Comparison of ENCODE assay signal across 17 cellular contexts in genomic region chr1:8754993-8755392, GRCh38.
DNase-seq lines count a peak whose midpoint lies in the region; ATAC-seq and TF ChIP-seq lines count a peak whose summit lies in the region.
"Had no signal": no experiment of that assay in that cellular context is flagged by ENCODE, and none has a peak within 500 bp of the region (broad histone marks: within the 10 kb centered on the region; RNA-seq: fewer than 3 reads in every experiment).

No MANE protein-coding gene starts in this region.

- no peak overlapping the region for H3K4me3 ChIP-seq in BLaER1 treated with 17β-estradiol and CSF1 and Interleukin-3, amounts not matched to agents 10 nM and 100 nM
- no peak overlapping the region for H3K4me3 ChIP-seq in Peyer's patch
- H3K4me3 ChIP-seq: right atrium auricular region had no signal

- DNase-seq in M059J (ENCODE audit: low read depth) (peak; percentile 26), RPMI7951 (ENCODE audit: low read depth) (peak; percentile 44), left lobe of liver (ENCODE audit: low spot score) (no peak), Peyer's patch (no peak), GDM1 (lab: John Stamatoyannopoulos, UW) (no peak), NCI-H2081 treated with DMSO at 0.1 percent for 48 hours (lab: John Stamatoyannopoulos, UW) (no peak)
- DNase-seq: ACHN; activated CD4-positive, CD25-positive, alpha-beta regulatory T cell treated with anti-CD3 and anti-CD28 coated beads, Interleukin-2, amount 50 U/mL, for 72 hours; activated naive CD4-positive, alpha-beta T cell; CD8-positive, alpha-beta T cell; cortex of kidney; mammary epithelial cell; NCI-H146; NK-92 treated with Interleukin-12 subunit alpha and Interleukin-12 subunit beta, amount 100 ng/mL, for 24 hours had no signal

- no peak for TF ChIP-seq POLR2A in Peyer's patch (IDR thresholded peaks at IDR 0.05)

- TF ChIP-seq CTCF in Peyer's patch (IDR thresholded peaks at IDR 0.05): no peak

- peaks cover 0 to 38% (median 19%) of the 10 kb centered on the region in 11 experiments; a peak in 9 of 22 replicates for H4K20me1 ChIP-seq in BLaER1 treated with 17β-estradiol and CSF1 and Interleukin-3, amounts not matched to agents 10 nM and 100 nM

- peaks cover 8 to 36% (median 18%) of the 10 kb centered on the region in 10 experiments; a peak in 19 of 20 replicates for H3K4me1 ChIP-seq in BLaER1 treated with 17β-estradiol and CSF1 and Interleukin-3, amounts not matched to agents 10 nM and 100 nM
- H3K4me1 ChIP-seq in Peyer's patch: peaks cover 0 to 13% (median 0%) of the 10 kb centered on the region in 4 donors

- no peak overlapping the region for H3K9ac ChIP-seq in BLaER1 treated with 17β-estradiol and CSF1 and Interleukin-3, amounts not matched to agents 10 nM and 100 nM

- H3K27me3 ChIP-seq in BLaER1 treated with 17β-estradiol and CSF1 and Interleukin-3, amounts not matched to agents 10 nM and 100 nM: no peaks in the 10 kb centered on the region
- H3K27me3 ChIP-seq in Peyer's patch: no peaks in the 10 kb centered on the region
- H3K27me3 ChIP-seq: right atrium auricular region had no signal

- H3K27ac ChIP-seq in BLaER1 treated with 17β-estradiol and CSF1 and Interleukin-3, amounts not matched to agents 10 nM and 100 nM: no peak overlapping the region
- no peak overlapping the region for H3K27ac ChIP-seq in Peyer's patch
- H3K27ac ChIP-seq: right atrium auricular region had no signal

- peaks cover 0 to 23% (median 13%) of the 10 kb centered on the region in 11 experiments; a peak in 14 of 22 replicates for H3K36me3 ChIP-seq in BLaER1 treated with 17β-estradiol and CSF1 and Interleukin-3, amounts not matched to agents 10 nM and 100 nM
- H3K36me3 ChIP-seq in Peyer's patch: no peaks in the 10 kb centered on the region
- H3K36me3 ChIP-seq: right atrium auricular region had no signal

- peak overlapping the region in 10 of 11 experiments; percentile 2 to 40 (median 22); a peak in 11 of 22 replicates for H3K4me2 ChIP-seq in BLaER1 treated with 17β-estradiol and CSF1 and Interleukin-3, amounts not matched to agents 10 nM and 100 nM

- H3K9me3 ChIP-seq in BLaER1 treated with 17β-estradiol and CSF1 and Interleukin-3, amounts not matched to agents 10 nM and 100 nM (replicated peaks in 1 of 11): peaks cover 0 to 10% (median 5%) of the 10 kb centered on the region in 11 experiments; a peak in 8 of 22 replicates
- no peaks in the 10 kb centered on the region for H3K9me3 ChIP-seq in Peyer's patch
- H3K9me3 ChIP-seq: right atrium auricular region had no signal

- ATAC-seq in left lobe of liver: peak; percentile 96
- no peak for ATAC-seq in GM18511 (IDR thresholded peaks at IDR 0.05; ENCODE audit: unreplicated experiment)
- ATAC-seq: CD8-positive, alpha-beta T cell had no signal

Comparison
In these comparisons a context has a peak if more than half of its experiments do, and no peak if none do; other contexts are left out.
1. DNase-seq: peak in M059J (single experiment) and RPMI7951 (single experiment); none in left lobe of liver (single experiment), Peyer's patch (0 of 3), GDM1 (single experiment) and NCI-H2081 treated with DMSO at 0.1 percent for 48 hours (single experiment).